In genomic region chr2:119240311-119241204, GRCh38 we compare ENCODE assay signal across 1 cellular context.
TF ChIP-seq lines count a peak whose summit lies in the region.

No MANE protein-coding gene starts in this region.

TF ChIP-seq in HepG2, 621 proteins besides CTCF, POLR2A, EP300 and RAD21 (continued from another document and continues in another):
- TF ChIP-seq ZGPAT (CRISPR knock-in tag; IDR thresholded peaks at IDR 0.05) (no peak), KDM5B (CRISPR knock-in tag; IDR thresholded peaks at IDR 0.05; ENCODE audit: borderline replicate concordance) (no peak), ZNF597 (CRISPR knock-in tag; IDR thresholded peaks at IDR 0.05) (no peak), GLMP (CRISPR knock-in tag; IDR thresholded peaks at IDR 0.05; ENCODE audit: borderline replicate concordance) (no peak), NCOA5 (CRISPR knock-in tag; IDR thresholded peaks at IDR 0.05) (no peak), ZNF709 (CRISPR knock-in tag; IDR thresholded peaks at IDR 0.05) (no peak), UBTF (CRISPR knock-in tag; IDR thresholded peaks at IDR 0.05) (no peak), ZNF143 (CRISPR knock-in tag; IDR thresholded peaks at IDR 0.05) (0 out of 2 replicates have a peak, but pooled peaks have one; percentile 3), ZNF878 (CRISPR knock-in tag; IDR thresholded peaks at IDR 0.05) (no peak), NCOA2 (CRISPR knock-in tag; IDR thresholded peaks at IDR 0.05) (no peak), ZBTB38 (CRISPR knock-in tag; IDR thresholded peaks at IDR 0.05) (0 out of 2 replicates have a peak, but pooled peaks have one; percentile 31), ZNF768 (CRISPR knock-in tag; IDR thresholded peaks at IDR 0.05) (peak; percentile 24; the same call in 1 of the 2 replicates), BCL3 (CRISPR knock-in tag; IDR thresholded peaks at IDR 0.05) (no peak), SNAPC4 (CRISPR knock-in tag; IDR thresholded peaks at IDR 0.05) (no peak), MAZ (IDR thresholded peaks at IDR 0.05; ENCODE audit: borderline replicate concordance, low read depth, low read length) (no peak), MAZ (CRISPR knock-in tag; IDR thresholded peaks at IDR 0.05; ENCODE audit: low read depth) (no peak), E2F5 (CRISPR knock-in tag; conservative IDR thresholded peaks at IDR 0.05) (no peak), ZFP82 (CRISPR knock-in tag; IDR thresholded peaks at IDR 0.05; ENCODE audit: borderline replicate concordance) (no peak), ZFY (CRISPR knock-in tag; IDR thresholded peaks at IDR 0.05) (peak; percentile 25; the same call in 1 of the 2 replicates), ZSCAN21 (CRISPR knock-in tag; IDR thresholded peaks at IDR 0.05; ENCODE audit: borderline replicate concordance) (no peak), NFIC (IDR thresholded peaks at IDR 0.05; ENCODE audit: low read length) (no peak), ZBTB4 (CRISPR knock-in tag; IDR thresholded peaks at IDR 0.05; ENCODE audit: borderline replicate concordance) (no peak), ZBTB40 (IDR thresholded peaks at IDR 0.05) (no peak), ZBTB40 (CRISPR knock-in tag; IDR thresholded peaks at IDR 0.05) (0 out of 2 replicates have a peak, but pooled peaks have one; percentile 39), HDAC2 (CRISPR knock-in tag; IDR thresholded peaks at IDR 0.05) (no peak), ZNF790 (CRISPR knock-in tag; IDR thresholded peaks at IDR 0.05; ENCODE audit: borderline replicate concordance) (no peak), NR3C1 (CRISPR knock-in tag; IDR thresholded peaks at IDR 0.05) (no peak), ZKSCAN8 (CRISPR knock-in tag; IDR thresholded peaks at IDR 0.05; ENCODE audit: borderline replicate concordance) (no peak)
